Comparison of ENCODE assay signal across 8 cellular contexts in genomic region chr7:128954830-128955797, GRCh38. TPM values are rescaled to one million over a fixed set of nuclear protein-coding genes. Genes with fewer than 3 reads are reported as not detected.
A peak's percentile ranks its signal among the peaks of the same experiment; 100 is the strongest.
DNase-seq lines count a peak whose midpoint lies in the region; ATAC-seq and TF ChIP-seq lines count a peak whose summit lies in the region.

No MANE protein-coding gene starts in this region.

- DNase-seq in HCEC 1CT (peak; percentile 52), PC-9 (no peak), memory B cell (ENCODE audit: low spot score in 2 of 2) (peak in 1 of 2 donors; percentile 46), superior temporal gyrus (ENCODE audit: extremely low spot score) (no peak), glutamatergic neuron (no peak), NCI-H128 (lab: John Stamatoyannopoulos, UW; ENCODE audit: unreplicated experiment) (no peak)

- H3K9me3 ChIP-seq in PC-9 (ENCODE audit: insufficient read depth, low read depth), result no peaks in the 10 kb centered on the region

- no peaks in the 10 kb centered on the region for H3K79me2 ChIP-seq in PC-9 (ENCODE audit: low read depth)

- ATAC-seq in GM18502 (IDR thresholded peaks at IDR 0.05; ENCODE audit: poor library complexity, unreplicated experiment) (peak; percentile 72), memory B cell (ENCODE audit: low read depth) (peak; percentile 93), HG03571 (IDR thresholded peaks at IDR 0.05; ENCODE audit: unreplicated experiment) (no peak)

- TSS peak; percentile 10 for BruUV-seq in PC-9 (replicated peaks; lab: Mats Ljungman, UMichigan)

- H3K27me3 ChIP-seq in PC-9 (ENCODE audit: insufficient read depth, low read depth), result no peaks in the 10 kb centered on the region

- POLR2A ChIA-PET in PC-9 (lab: Charles Lee; ENCODE audit: unreplicated experiment), result no interaction called here

- peaks cover 42% of the 10 kb centered on the region for H3K36me3 ChIP-seq in PC-9 (ENCODE audit: low read depth)

- H3K4me2 ChIP-seq in PC-9, result no peak overlapping the region

- H3K27ac ChIP-seq in PC-9, result no peak overlapping the region

- CTCF ChIA-PET in PC-9 (lab: Charles Lee), result no interaction called here

- H3F3A ChIP-seq in PC-9 (ENCODE audit: insufficient read depth, low read depth), result no peaks in the 10 kb centered on the region; the same call in 1 of the 2 replicates

- H3K9me2 ChIP-seq in PC-9 (ENCODE audit: insufficient read depth), result no peaks in the 10 kb centered on the region

- no peak for TF ChIP-seq CTCF in PC-9 (conservative IDR thresholded peaks at IDR 0.05)
- TF ChIP-seq CTCF in glutamatergic neuron (IDR thresholded peaks at IDR 0.05; ENCODE audit: partially characterized antibody, unreplicated experiment), result no peak

- H3K36me3 Mint-ChIP-seq in memory B cell (peaks cover 37% of the 10 kb centered on the region), glutamatergic neuron (ENCODE audit: unreplicated experiment) (peaks cover 5% of the 10 kb centered on the region)

- H3K4me1 Mint-ChIP-seq in memory B cell (peaks cover 25% of the 10 kb centered on the region), glutamatergic neuron (ENCODE audit: low read depth, unreplicated experiment) (no peaks in the 10 kb centered on the region)

- H3K27me3 Mint-ChIP-seq in memory B cell, result no peaks in the 10 kb centered on the region
- H3K27me3 Mint-ChIP-seq in glutamatergic neuron (ENCODE audit: unreplicated experiment), result no peaks in the 10 kb centered on the region

- H3K4me3 ChIP-seq in PC-9, result no peak overlapping the region

- no peaks in the 10 kb centered on the region for H4K20me1 ChIP-seq in PC-9 (ENCODE audit: insufficient read depth)

- intact Hi-C loops in PC-9 (cut with micrococcal nuclease; ENCODE audit: unreplicated experiment), result no loop called here

- H3K4me1 ChIP-seq in PC-9 (replicated peaks; ENCODE audit: insufficient read depth), result no peaks in the 10 kb centered on the region

- H3K9me3 Mint-ChIP-seq in memory B cell (no peaks in the 10 kb centered on the region), glutamatergic neuron (ENCODE audit: unreplicated experiment) (peaks cover 2% of the 10 kb centered on the region)

- peak overlapping the region; percentile 71 for H3K4me3 Mint-ChIP-seq in memory B cell
- no peak overlapping the region for H3K4me3 Mint-ChIP-seq in glutamatergic neuron (ENCODE audit: unreplicated experiment)

- no peak overlapping the region for H2AFZ ChIP-seq in PC-9

- peak overlapping the region; percentile 98 for H3K27ac Mint-ChIP-seq in memory B cell
- H3K27ac Mint-ChIP-seq in glutamatergic neuron (ENCODE audit: unreplicated experiment), result no peak overlapping the region

RNA-seq across cellular contexts. Expression of gene IRF5, which starts 17.4 kb away (rescaled TPM):
- 3.4 and 5.8 TPM in 2 replicates for total RNA-seq in PC-9 (2021)
- not detected for total RNA-seq in glutamatergic neuron (ENCODE audit: unreplicated experiment)

RNA-seq across cellular contexts. Expression of gene KCP, which starts 44.6 kb away (rescaled TPM):
- total RNA-seq in PC-9 (2021), result 9.9 and 15.4 TPM in 2 replicates
- 2.2 TPM for total RNA-seq in glutamatergic neuron (ENCODE audit: unreplicated experiment)
